ENCODE assay signal across 14 cellular contexts in genomic region chr12:105418232-105418631, GRCh38.
DNase-seq lines count a peak whose midpoint lies in the region; ATAC-seq and TF ChIP-seq lines count a peak whose summit lies in the region.
"Had no signal": no experiment of that assay in that cellular context is flagged by ENCODE, and none has a peak within 500 bp of the region (broad histone marks: within the 10 kb centered on the region; RNA-seq: fewer than 3 reads in every experiment).

No MANE protein-coding gene starts in this region.

- peaks cover 34% of the 10 kb centered on the region for H3K4me1 Mint-ChIP-seq in MCF 10A (ENCODE audit: insufficient read depth, unreplicated experiment)
- no peaks in the 10 kb centered on the region for H3K4me1 Mint-ChIP-seq in effector memory CD8-positive, alpha-beta T cell (ENCODE audit: low read depth in 2 of 2)

- no peaks in the 10 kb centered on the region for H3K9me3 ChIP-seq in breast epithelium

- H3K4me3 ChIP-seq in breast epithelium (no peak overlapping the region), astrocyte of the cerebellum (ENCODE audit: low read depth, low read length) (no peak overlapping the region), kidney epithelial cell (ENCODE audit: low read depth, low read length) (no peak overlapping the region)

- intact Hi-C loops in MCF 10A (cut with micrococcal nuclease): no loop called here
- intact Hi-C loops in breast epithelium (cut with DNase I; ENCODE audit: low total_unique reads): loop anchor here (5.0 to 10.0 kb wide), 2 partner anchors 729 to 817 kb away; no protein-coding TSS in a partner anchor

- no TSS peak for BruUV-seq in MCF 10A (replicated peaks; lab: Mats Ljungman, UMichigan)

- no peaks in the 10 kb centered on the region for H3K36me3 Mint-ChIP-seq in MCF 10A (ENCODE audit: insufficient read depth, unreplicated experiment)
- H3K36me3 Mint-ChIP-seq in effector memory CD8-positive, alpha-beta T cell (ENCODE audit: insufficient read depth): no peaks in the 10 kb centered on the region

- H3K27ac ChIP-seq in breast epithelium: no peak overlapping the region
- H3K27ac ChIP-seq: 22Rv1 had no signal

- ATAC-seq in effector memory CD8-positive, alpha-beta T cell (replicated peaks): no peak
- ATAC-seq in GM18873 (IDR thresholded peaks at IDR 0.05; ENCODE audit: low FRiP score, unreplicated experiment): no peak
- ATAC-seq: stimulated activated naive CD8-positive, alpha-beta T cell treated with anti-CD3 and anti-CD28 coated beads, Interleukin-15, amount 100 ng/mL, for 72 hours had no signal

- in situ Hi-C loops in astrocyte of the cerebellum (cut with HindIII; ENCODE audit: low sequenced_read_pairs): loop anchor here (10.0 kb wide), 1 partner anchor 717 kb away; the partner anchor contains the start of gene NUAK1

- H3K27ac Mint-ChIP-seq in MCF 10A (ENCODE audit: low read depth, unreplicated experiment): peak overlapping the region; percentile 49
- H3K27ac Mint-ChIP-seq in effector memory CD8-positive, alpha-beta T cell: no peak overlapping the region
- H3K27ac Mint-ChIP-seq: stimulated activated naive CD8-positive, alpha-beta T cell treated with anti-CD3 and anti-CD28 coated beads, Interleukin-15, amount 100 ng/mL, for 72 hours had no signal

- no peaks in the 10 kb centered on the region for H3K27me3 Mint-ChIP-seq in MCF 10A (ENCODE audit: insufficient read depth, unreplicated experiment)
- no peaks in the 10 kb centered on the region for H3K27me3 Mint-ChIP-seq in effector memory CD8-positive, alpha-beta T cell
- H3K27me3 Mint-ChIP-seq: stimulated activated naive CD8-positive, alpha-beta T cell treated with anti-CD3 and anti-CD28 coated beads, Interleukin-15, amount 100 ng/mL, for 72 hours had no signal

- H3K9me3 Mint-ChIP-seq in MCF 10A (ENCODE audit: unreplicated experiment): no peaks in the 10 kb centered on the region
- H3K9me3 Mint-ChIP-seq in effector memory CD8-positive, alpha-beta T cell: no peaks in the 10 kb centered on the region
- H3K9me3 Mint-ChIP-seq: stimulated activated naive CD8-positive, alpha-beta T cell treated with anti-CD3 and anti-CD28 coated beads, Interleukin-15, amount 100 ng/mL, for 72 hours had no signal

- DNase-seq in MCF 10A (ENCODE audit: unreplicated experiment) (peak; percentile 43), breast epithelium (ENCODE audit: low spot score in 2 of 2) (no peak), astrocyte of the cerebellum (ENCODE audit: low read depth) (peak; percentile 35), kidney epithelial cell (ENCODE audit: low read depth) (peak; percentile 93), NCI-H510A treated with DMSO at 0.1 percent for 48 hours (lab: John Stamatoyannopoulos, UW) (no peak), anterior cingulate cortex (lab: John Stamatoyannopoulos, UW) (no peak)
- DNase-seq in effector memory CD8-positive, alpha-beta T cell: no peak
- DNase-seq: activated CD8-positive, alpha-beta memory T cell treated with anti-CD3 and anti-CD28 coated beads for 24 hours; amygdala; head of caudate nucleus; NCI-H2081; stimulated activated naive CD8-positive, alpha-beta T cell treated with anti-CD3 and anti-CD28 coated beads, Interleukin-15, amount 100 ng/mL, for 72 hours had no signal

- H3K36me3 ChIP-seq in breast epithelium (no peaks in the 10 kb centered on the region), kidney epithelial cell (ENCODE audit: control insufficient read depth, insufficient read depth, low read length) (no peaks in the 10 kb centered on the region)

- no peaks in the 10 kb centered on the region for H3K4me1 ChIP-seq in breast epithelium

- TF ChIP-seq CTCF in MCF 10A (IDR thresholded peaks at IDR 0.05; ENCODE audit: unreplicated experiment): no peak
- no peak for TF ChIP-seq CTCF in breast epithelium (IDR thresholded peaks at IDR 0.05)
- no peak for TF ChIP-seq CTCF in astrocyte of the cerebellum (IDR thresholded peaks at IDR 0.05; ENCODE audit: low read depth, low read length, missing control alignments)
- no peak for TF ChIP-seq CTCF in kidney epithelial cell (IDR thresholded peaks at IDR 0.05; ENCODE audit: insufficient read depth, low read length, poor library complexity, severe bottlenecking)

- POLR2A ChIA-PET in MCF 10A (lab: Yijun Ruan, JAX): interaction anchor here (1.0 to 4.2 kb wide), 2 partner anchors 718 to 927 kb away, joined by 3 to 43 read pairs; partner anchors contain the start of gene NUAK1

- no peak overlapping the region for H3K4me3 Mint-ChIP-seq in MCF 10A (ENCODE audit: unreplicated experiment)
- no peak overlapping the region for H3K4me3 Mint-ChIP-seq in effector memory CD8-positive, alpha-beta T cell
- H3K4me3 Mint-ChIP-seq: stimulated activated naive CD8-positive, alpha-beta T cell treated with anti-CD3 and anti-CD28 coated beads, Interleukin-15, amount 100 ng/mL, for 72 hours had no signal

- H3K27me3 ChIP-seq in breast epithelium (no peaks in the 10 kb centered on the region), kidney epithelial cell (ENCODE audit: control insufficient read depth, insufficient read depth, low read length) (no peaks in the 10 kb centered on the region)

- CTCF ChIA-PET in MCF 10A (lab: Yijun Ruan, JAX): interaction anchor here (0.6 to 4.9 kb wide), 9 partner anchors 8 to 736 kb away, joined by 3 to 134 read pairs (median 4); no protein-coding TSS in a partner anchor

- TF ChIP-seq POLR2A in breast epithelium (IDR thresholded peaks at IDR 0.05): no peak

Comparison
In these comparisons a context has a peak if more than half of its experiments do, and no peak if none do; other contexts are left out.
1. DNase-seq: peak in MCF 10A (single experiment), astrocyte of the cerebellum (single experiment) and kidney epithelial cell (single experiment); none in breast epithelium (0 of 2), NCI-H510A treated with DMSO at 0.1 percent for 48 hours (single experiment), anterior cingulate cortex (0 of 58) and effector memory CD8-positive, alpha-beta T cell (0 of 3).